ENCODE assay signal across 33 cellular contexts in the genomic region with DNA sequence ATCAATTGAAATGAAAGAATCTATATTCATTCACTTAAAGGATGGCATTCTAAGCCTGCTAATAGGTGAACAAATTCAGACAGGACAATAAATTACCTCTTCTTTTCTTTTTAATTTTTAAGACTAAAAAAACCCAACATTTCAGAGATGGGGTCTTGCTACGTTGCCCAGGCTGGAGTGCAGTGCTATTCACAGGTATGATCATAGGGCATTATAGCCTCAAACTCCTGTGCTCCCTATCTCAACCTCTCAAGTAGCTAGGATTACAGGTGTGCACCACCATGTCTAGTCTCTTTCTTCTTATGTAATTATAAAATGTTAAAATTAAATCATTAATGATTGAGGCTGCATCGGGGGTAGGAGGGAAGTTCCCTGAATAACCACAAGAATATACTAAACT. TPM values are rescaled to one million over a fixed set of nuclear protein-coding genes. Genes with fewer than 3 reads are reported as not detected.
"Had no signal": no experiment of that assay in that cellular context is flagged by ENCODE, and none has a peak within 500 bp of the region (broad histone marks: within the 10 kb centered on the region; RNA-seq: fewer than 3 reads in every experiment).

No MANE protein-coding gene starts in this region.

- H3K27ac ChIP-seq: colonic mucosa, coronary artery, dorsolateral prefrontal cortex, epithelial cell of prostate, esophagus muscularis mucosa, esophagus squamous epithelium, foreskin keratinocyte, gastrocnemius medialis, gastroesophageal sphincter had no signal

- FAIRE-seq: colon, endometrium, endothelial cell of umbilical vein, frontal cortex had no signal

- H3K36me3 ChIP-seq: colonic mucosa, esophagus muscularis mucosa, esophagus squamous epithelium, gastrocnemius medialis, gastroesophageal sphincter, heart left ventricle, heart right ventricle had no signal

- DNase-seq: colonic mucosa; cortex of kidney; dermis blood vessel endothelial cell; dorsolateral prefrontal cortex; effector CD4-positive, alpha-beta T cell; effector CD8-positive, alpha-beta T cell; effector memory CD4-positive, alpha-beta T cell; effector memory CD8-positive, alpha-beta T cell; endodermal cell; erythroblast; esophagus squamous epithelium; foreskin fibroblast; foreskin keratinocyte; foreskin melanocyte; gastrocnemius medialis; glutamatergic neuron; head of caudate nucleus; heart left ventricle; heart right ventricle had no signal

- H3K27me3 ChIP-seq: colonic mucosa, esophagus muscularis mucosa, esophagus squamous epithelium, foreskin keratinocyte, gastrocnemius medialis, gastroesophageal sphincter, heart left ventricle, heart right ventricle had no signal

- H3K4me3 ChIP-seq: colonic mucosa, coronary artery, dorsolateral prefrontal cortex, esophagus muscularis mucosa, esophagus squamous epithelium, gastrocnemius medialis, gastroesophageal sphincter, heart left ventricle, heart right ventricle had no signal

- H3K4me1 ChIP-seq: colonic mucosa, esophagus squamous epithelium, foreskin keratinocyte, gastroesophageal sphincter had no signal

- ATAC-seq: effector memory CD8-positive, alpha-beta T cell; esophagus mucosa; foreskin keratinocyte; gastrocnemius medialis; gastroesophageal sphincter had no signal

- H3K9me3 ChIP-seq: colonic mucosa, esophagus muscularis mucosa, esophagus squamous epithelium, gastrocnemius medialis, gastroesophageal sphincter had no signal

RNA-seq across cellular contexts. Expression of gene HPGDS, which starts 56.6 kb away (rescaled TPM):
- total RNA-seq: dermis blood vessel endothelial cell, dermis microvascular lymphatic vessel endothelial cell, endodermal cell, endothelial cell of umbilical vein, epithelial cell of proximal tubule, esophagus mucosa, fibroblast of lung, fibroblast of villous mesenchyme, foreskin keratinocyte, glomerular endothelial cell had no signal
- polyA plus RNA-seq: endothelial cell of umbilical vein, fibroblast of lung, foreskin keratinocyte had no signal
